Comparison of ENCODE assay signal across 18 cellular contexts in the genomic region with DNA sequence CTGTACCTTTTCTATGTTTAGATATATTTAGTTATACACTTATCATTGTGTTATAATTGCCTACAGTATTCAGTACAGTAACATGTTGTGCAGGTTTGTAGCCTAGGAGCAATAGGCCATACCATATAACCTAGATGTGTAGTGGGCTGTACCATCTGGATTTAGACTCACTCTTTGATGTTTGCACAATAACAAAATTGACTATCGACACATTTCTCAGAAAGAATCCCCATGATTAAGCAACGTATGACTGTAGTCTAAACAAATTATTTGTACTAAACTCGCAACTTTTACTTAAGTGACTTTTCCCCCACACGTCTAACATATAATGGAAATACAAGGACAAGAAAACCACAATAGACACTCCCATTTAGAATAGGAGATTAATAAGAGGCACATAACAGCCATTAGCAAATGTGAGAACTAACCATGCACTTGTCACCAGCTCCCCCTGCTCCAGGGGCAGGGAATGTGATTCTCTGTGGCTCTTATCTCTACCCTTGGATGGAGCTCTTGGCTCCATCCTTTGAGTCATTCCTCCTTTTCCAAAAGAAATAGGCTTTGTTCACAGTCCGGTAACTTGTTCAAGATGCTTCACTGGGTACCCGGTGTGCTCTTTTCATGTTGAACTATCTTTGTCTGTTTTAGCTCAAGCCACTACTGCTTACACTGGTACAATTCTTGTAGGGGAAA.
"Had no signal": no experiment of that assay in that cellular context is flagged by ENCODE, and none has a peak within 500 bp of the region (broad histone marks: within the 10 kb centered on the region; RNA-seq: fewer than 3 reads in every experiment).

No MANE protein-coding gene starts in this region.

- DNase-seq: activated CD4-positive, alpha-beta T cell treated with anti-CD3 and anti-CD28 coated beads, Interleukin-2, amount 10 ng/mL, durations not matched to agents 7 days and 5 days; activated CD4-positive, CD25-positive, alpha-beta regulatory T cell treated with anti-CD3 and anti-CD28 coated beads, Interleukin-2, amount 50 U/mL, for 72 hours; activated CD8-positive, alpha-beta memory T cell treated with anti-CD3 and anti-CD28 coated beads, Interleukin-2, amount 10 ng/mL, durations not matched to agents 7 days and 5 days; activated CD8-positive, alpha-beta T cell treated with anti-CD3 and anti-CD28 coated beads for 36 hours; activated gamma-delta T cell; activated naive CD4-positive, alpha-beta T cell treated with anti-CD3 and anti-CD28 coated beads, Interleukin-2, amount 50 U/mL, for 16 hours; activated naive CD8-positive, alpha-beta T cell treated with anti-CD3 and anti-CD28 coated beads, Interleukin-2, amount 50 U/mL, for 24 hours; activated T-cell treated with anti-CD3 and anti-CD28 coated beads for 4 hours; heart right ventricle; islet precursor cell; retina; stimulated activated CD4-positive, alpha-beta T cell treated with anti-CD3 and anti-CD28 coated beads, Interleukin-4, amount 100 ng/mL, for 4 hours; stimulated activated naive CD8-positive, alpha-beta T cell treated with anti-CD3 and anti-CD28 coated beads, Interleukin-15, Interleukin-2, amounts not matched to agents 100 U/mL and 50 U/mL, for 24 hours; T-cell; upper lobe of left lung; WERI-Rb-1 had no signal

- H3K4me1 ChIP-seq: gastroesophageal sphincter had no signal

- H3K36me3 ChIP-seq: gastroesophageal sphincter, heart right ventricle, upper lobe of left lung, WERI-Rb-1 had no signal

- H3K4me3 ChIP-seq: gastroesophageal sphincter, heart right ventricle, upper lobe of left lung had no signal

- H3K27me3 ChIP-seq: gastroesophageal sphincter, heart right ventricle, upper lobe of left lung had no signal

- H3K27ac ChIP-seq: epithelial cell of prostate, gastroesophageal sphincter, upper lobe of left lung, WERI-Rb-1 had no signal

- ATAC-seq: activated CD8-positive, alpha-beta memory T cell treated with anti-CD3 and anti-CD28 coated beads, Interleukin-2, amount 10 ng/mL, durations not matched to agents 7 days and 5 days; activated CD8-positive, alpha-beta T cell treated with anti-CD3 and anti-CD28 coated beads for 36 hours; activated naive CD8-positive, alpha-beta T cell treated with anti-CD3 and anti-CD28 coated beads, Interleukin-2, amount 50 U/mL, for 24 hours; gastroesophageal sphincter; stimulated activated naive CD8-positive, alpha-beta T cell treated with anti-CD3 and anti-CD28 coated beads, Interleukin-15, Interleukin-2, amounts not matched to agents 100 U/mL and 50 U/mL, for 24 hours; T-cell had no signal

- H3K9me3 ChIP-seq: gastroesophageal sphincter, heart right ventricle, upper lobe of left lung had no signal
